21 cellular contexts compared by ENCODE assay signal in the genomic region with DNA sequence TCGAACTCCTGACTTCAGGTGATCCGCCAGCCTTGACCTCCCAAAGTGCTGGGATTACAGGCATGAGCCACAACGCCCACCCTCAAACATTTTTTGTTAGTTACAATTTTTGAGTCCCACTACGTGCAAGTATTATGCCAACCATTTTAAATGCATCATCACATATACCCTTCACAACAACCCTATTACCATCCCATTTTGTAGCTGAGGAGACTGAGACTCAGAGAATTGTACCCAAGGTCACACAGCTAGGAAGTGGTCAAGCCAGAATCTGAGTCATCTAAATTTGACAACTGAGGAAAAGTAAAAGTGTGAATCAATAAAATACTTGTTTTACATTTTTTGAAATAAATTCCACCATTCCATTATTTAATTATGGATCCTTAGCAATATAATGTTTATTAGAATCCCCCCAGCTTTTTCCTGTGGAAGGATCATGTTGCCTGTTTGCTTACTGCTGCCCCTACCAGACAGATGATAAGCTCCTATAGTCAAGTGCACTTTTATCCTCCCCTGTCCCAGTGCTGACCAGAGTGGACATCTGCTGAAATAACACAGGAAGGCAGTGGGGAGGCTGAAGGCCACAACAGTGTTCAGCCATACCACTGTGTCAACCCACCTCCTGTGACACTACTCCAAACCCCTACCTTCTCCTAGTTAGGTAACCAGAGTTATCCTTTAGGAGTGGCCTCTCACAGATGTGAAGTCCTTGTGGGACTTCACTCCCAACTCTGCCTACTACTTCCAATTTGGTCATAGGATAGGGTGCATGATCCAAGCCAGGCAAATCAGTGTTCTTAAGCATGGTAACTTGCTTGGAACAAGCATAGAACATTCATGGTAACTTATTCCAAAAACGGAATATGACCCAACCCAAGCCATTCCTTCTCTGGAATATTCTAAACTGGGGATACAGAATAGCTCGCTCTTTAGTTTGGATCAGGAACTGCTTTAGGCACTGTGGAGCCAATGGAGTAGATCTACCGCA. TPM values are rescaled to one million over a fixed set of nuclear protein-coding genes. Genes with fewer than 3 reads are reported as not detected.
A peak's percentile ranks its signal among the peaks of the same experiment; 100 is the strongest.
DNase-seq lines count a peak whose midpoint lies in the region; ATAC-seq, FAIRE-seq and TF ChIP-seq lines count a peak whose summit lies in the region.
"Had no signal": no experiment of that assay in that cellular context is flagged by ENCODE, and none has a peak within 500 bp of the region (broad histone marks: within the 10 kb centered on the region; RNA-seq: fewer than 3 reads in every experiment).

No MANE protein-coding gene starts in this region.

- in situ Hi-C loops in HepG2 (cut with HindIII; ENCODE audit: extremely low pct_ligation_motif_present, low pct_unique_long_range_greater_than_20kb): no loop called here

- H3K4me1 Mint-ChIP-seq in activated CD4-positive, alpha-beta T cell treated with anti-CD3 and anti-CD28 coated beads for 36 hours: peaks cover 5% of the 10 kb centered on the region
- peaks cover 23 to 56% (median 44%) of the 10 kb centered on the region in 4 donors for H3K4me1 Mint-ChIP-seq in naive thymus-derived CD8-positive, alpha-beta T cell

- TF ChIP-seq EP300 in HepG2 (IDR thresholded peaks at IDR 0.05; ENCODE audit: low read depth in 2 of 2, low read length in 2 of 2) (no peak), HepG2 (CRISPR knock-in tag; IDR thresholded peaks at IDR 0.05; ENCODE audit: borderline replicate concordance) (no peak), suprapubic skin (IDR thresholded peaks at IDR 0.05) (no peak)

- H3K9me3 ChIP-seq in HepG2 (ENCODE audit: low read length) (no peaks in the 10 kb centered on the region), right lobe of liver (no peaks in the 10 kb centered on the region), suprapubic skin (no peaks in the 10 kb centered on the region)
- H3K9me3 ChIP-seq: BLaER1 had no signal

- no peak overlapping the region for H3K4me2 ChIP-seq in HepG2 (ENCODE audit: low read depth, low read length)
- H3K4me2 ChIP-seq: BLaER1 had no signal

- FAIRE-seq in HepG2 (lab: Jason Lieb, UNC): no peak
- FAIRE-seq: G401.6, GM12892, H1, RCC 7860 had no signal

- no peak for TF ChIP-seq RAD21 in HepG2 (CRISPR knock-in tag; IDR thresholded peaks at IDR 0.05)

- H3K27ac ChIP-seq in HepG2 (ENCODE audit: extremely low read length, insufficient read depth, low read length): no peak overlapping the region
- H3K27ac ChIP-seq in right lobe of liver: no peak overlapping the region
- no peak overlapping the region for H3K27ac ChIP-seq in suprapubic skin
- H3K27ac ChIP-seq: BLaER1 had no signal

- H3K27ac Mint-ChIP-seq in activated CD4-positive, alpha-beta T cell treated with anti-CD3 and anti-CD28 coated beads for 36 hours: peak overlapping the region; percentile 29
- peak overlapping the region in 7 of 10 donors; percentile 14 to 85 (median 66) for H3K27ac Mint-ChIP-seq in naive thymus-derived CD8-positive, alpha-beta T cell

- H3K4me1 ChIP-seq in HepG2 (ENCODE audit: insufficient read depth, low read length) (peaks cover 15% of the 10 kb centered on the region; the same call in 1 of the 2 replicates), right lobe of liver (peaks cover 0 to 5% (median 0%) of the 10 kb centered on the region in 4 donors), suprapubic skin (peaks cover 5% of the 10 kb centered on the region)
- H3K4me1 ChIP-seq: BLaER1 had no signal

- no TSS peak for BruUV-seq in HepG2 (replicated peaks; lab: Mats Ljungman, UMichigan)

- no peak for DNase-seq in activated CD4-positive, alpha-beta T cell treated with anti-CD3 and anti-CD28 coated beads for 36 hours
- DNase-seq in activated CD4-positive, alpha-beta T cell treated with anti-CD3 and anti-CD28 coated beads for 1 hour: no peak
- DNase-seq in HepG2 (ENCODE audit: low spot score) (no peak), right lobe of liver (no peak), suprapubic skin (ENCODE audit: low spot score in 2 of 2) (no peak)
- no peak for DNase-seq in naive thymus-derived CD8-positive, alpha-beta T cell
- DNase-seq in activated T-cell treated with anti-CD3 and anti-CD28 coated beads, Interleukin-2, amount 50 U/mL, for 1 hour: no peak
- DNase-seq: ACHN, IMR-90, Kasumi-1, NCI-H1694 treated with DMSO at 0.1 percent for 48 hours, NCI-H2081 treated with DMSO at 0.1 percent for 48 hours, NCI-H446, NCI-H526 had no signal

- H2AFZ ChIP-seq in HepG2 (ENCODE audit: low read length): no peak overlapping the region

- TF ChIP-seq CTCF in HepG2 (CRISPR knock-in tag; IDR thresholded peaks at IDR 0.05): no peak
- TF ChIP-seq CTCF in right lobe of liver (IDR thresholded peaks at IDR 0.05): no peak
- TF ChIP-seq CTCF in suprapubic skin (IDR thresholded peaks at IDR 0.05): no peak

- H3K9me3 Mint-ChIP-seq in activated CD4-positive, alpha-beta T cell treated with anti-CD3 and anti-CD28 coated beads for 36 hours (ENCODE audit: low read depth): no peaks in the 10 kb centered on the region
- H3K9me3 Mint-ChIP-seq in naive thymus-derived CD8-positive, alpha-beta T cell: no peaks in the 10 kb centered on the region

- no peak for ATAC-seq in activated CD4-positive, alpha-beta T cell treated with anti-CD3 and anti-CD28 coated beads for 36 hours
- ATAC-seq in HepG2 (no peak), right lobe of liver (no peak), GM19452 (IDR thresholded peaks at IDR 0.05; ENCODE audit: unreplicated experiment) (no peak)
- no peak for ATAC-seq in naive thymus-derived CD8-positive, alpha-beta T cell
- ATAC-seq: HCT116 had no signal

- CTCF ChIA-PET in activated CD4-positive, alpha-beta T cell treated with anti-CD3 and anti-CD28 coated beads for 36 hours (lab: Charles Lee): interaction anchor here (0.6 kb wide), 1 partner anchor 844 kb away, joined by 3 read pairs; no protein-coding TSS in a partner anchor
- CTCF ChIA-PET in HepG2 (lab: Yijun Ruan, JAX; ENCODE audit: low intra/inter-chr PET ratio, low total read pairs): no interaction called here

- H3K36me3 Mint-ChIP-seq in activated CD4-positive, alpha-beta T cell treated with anti-CD3 and anti-CD28 coated beads for 36 hours (ENCODE audit: low read depth): no peaks in the 10 kb centered on the region
- peaks cover 0 to 8% (median 1%) of the 10 kb centered on the region in 3 donors for H3K36me3 Mint-ChIP-seq in naive thymus-derived CD8-positive, alpha-beta T cell

- H3K4me3 ChIP-seq in HepG2 (replicated peaks in 1 of 3; ENCODE audit: insufficient read depth in 1 of 3, low read depth in 2 of 3, low read length in 3 of 3): no peak overlapping the region
- H3K4me3 ChIP-seq in right lobe of liver: no peak overlapping the region
- no peak overlapping the region for H3K4me3 ChIP-seq in suprapubic skin
- H3K4me3 ChIP-seq: BLaER1 had no signal

- H3K4me3 Mint-ChIP-seq in activated CD4-positive, alpha-beta T cell treated with anti-CD3 and anti-CD28 coated beads for 36 hours: no peak overlapping the region
- H3K4me3 Mint-ChIP-seq in naive thymus-derived CD8-positive, alpha-beta T cell: no peak overlapping the region

- H3K27me3 ChIP-seq in HepG2 (ENCODE audit: control insufficient read depth in 1 of 2, insufficient read depth in 2 of 2, low read length in 2 of 2) (no peaks in the 10 kb centered on the region), right lobe of liver (no peaks in the 10 kb centered on the region), suprapubic skin (no peaks in the 10 kb centered on the region)
- H3K27me3 ChIP-seq: BLaER1 had no signal

- H4K20me1 ChIP-seq in HepG2 (ENCODE audit: insufficient read depth, low read length): no peaks in the 10 kb centered on the region
- H4K20me1 ChIP-seq: BLaER1 had no signal

- no peaks in the 10 kb centered on the region for H3K79me2 ChIP-seq in HepG2 (ENCODE audit: insufficient read depth, low read length)

- no peak overlapping the region for H3K9ac ChIP-seq in HepG2 (ENCODE audit: insufficient read depth, low read depth, low read length)
- H3K9ac ChIP-seq: BLaER1 had no signal

- intact Hi-C loops in activated CD4-positive, alpha-beta T cell treated with anti-CD3 and anti-CD28 coated beads for 36 hours (cut with DNase I, micrococcal nuclease): no loop called here
- intact Hi-C loops in HepG2 (cut with micrococcal nuclease; ENCODE audit: unreplicated experiment): no loop called here
- intact Hi-C loops in right lobe of liver (cut with DNase I): no loop called here

- 93% methylated on average over 7 of the region's 7 CpGs for WGBS in HepG2 (ENCODE audit: low lambda C conversion rate)
- WGBS in right lobe of liver (ENCODE audit: insufficient coverage, low coverage, low lambda C conversion rate, missing lambda C conversion rate): 90% methylated on average over 7 of the region's 7 CpGs
- WGBS in suprapubic skin: 94% methylated on average over 7 of the region's 7 CpGs

- no peaks in the 10 kb centered on the region for H3K36me3 ChIP-seq in HepG2 (replicated peaks in 1 of 2; ENCODE audit: control insufficient read depth in 1 of 2, insufficient read depth in 2 of 2, low read length in 2 of 2)
- H3K36me3 ChIP-seq in right lobe of liver: no peaks in the 10 kb centered on the region
- H3K36me3 ChIP-seq in suprapubic skin: no peaks in the 10 kb centered on the region
- H3K36me3 ChIP-seq: BLaER1 had no signal

- H3K27me3 Mint-ChIP-seq in activated CD4-positive, alpha-beta T cell treated with anti-CD3 and anti-CD28 coated beads for 36 hours: no peaks in the 10 kb centered on the region
- no peaks in the 10 kb centered on the region for H3K27me3 Mint-ChIP-seq in naive thymus-derived CD8-positive, alpha-beta T cell

- POLR2A ChIA-PET in activated CD4-positive, alpha-beta T cell treated with anti-CD3 and anti-CD28 coated beads for 36 hours (lab: Charles Lee): no interaction called here
- POLR2A ChIA-PET in HepG2 (lab: Yijun Ruan, JAX): interaction anchor here (0.6 to 0.9 kb wide), 2 partner anchors 28 to 77 kb away, joined by 3 read pairs; partner anchors contain the start of gene PRKAR2A
- POLR2A ChIA-PET in naive thymus-derived CD8-positive, alpha-beta T cell (lab: Charles Lee): interaction anchor here (1.4 kb wide), 1 partner anchor 28 kb away, joined by 6 read pairs; the partner anchor contains the start of gene PRKAR2A

- TF ChIP-seq POLR2A in HepG2 (IDR thresholded peaks at IDR 0.05; ENCODE audit: insufficient read depth in 1 of 2, low read depth in 2 of 2, low read length in 2 of 2) (no peak), right lobe of liver (IDR thresholded peaks at IDR 0.05) (no peak), suprapubic skin (IDR thresholded peaks at IDR 0.05) (no peak)

RNA-seq across cellular contexts. Expression of gene PRKAR2A, which starts 28.1 kb away (rescaled TPM):
- 10 to 100 TPM; 28.7 to 35.2 TPM for total RNA-seq in activated CD4-positive, alpha-beta T cell treated with anti-CD3 and anti-CD28 coated beads for 36 hours
- total RNA-seq in HepG2 (2016; rRNA removed; fragmentation: Illumina TruSeq; extraction: Trizol): 29.2 and 38.5 TPM in 2 replicates
- 5.1 and 6.7 TPM in 2 replicates for total RNA-seq in HepG2 (2016; cell fraction: cytosol; rRNA removed; fragmentation: Illumina TruSeq; extraction: Trizol; ENCODE audit: low read depth)
- 28.1 and 39.0 TPM in 2 replicates for total RNA-seq in HepG2 (2016; cell fraction: insoluble cytoplasmic fraction; rRNA removed; fragmentation: Illumina TruSeq; extraction: Trizol)
- total RNA-seq in HepG2 (2016; cell fraction: membrane; rRNA removed; fragmentation: Illumina TruSeq; extraction: Trizol): 12.7 and 13.3 TPM in 2 replicates
- total RNA-seq in HepG2 (2016; cell fraction: nucleus; rRNA removed; fragmentation: Illumina TruSeq; extraction: Trizol): 18.0 and 20.8 TPM in 2 replicates
- 9.1 and 11.8 TPM in 2 replicates for polyA plus RNA-seq in HepG2 (2011; rRNA removed)
- polyA plus RNA-seq in HepG2 (2011; cell fraction: cytosol; rRNA removed): 5.6 and 8.1 TPM in 2 replicates
- 4.1 and 4.4 TPM in 2 replicates for polyA plus RNA-seq in HepG2 (2011; cell fraction: nucleus; rRNA removed)
- polyA plus RNA-seq in HepG2 (2012): 14.4 and 14.6 TPM in 2 replicates
- polyA plus RNA-seq in HepG2 (2016; cell fraction: cytosol; fragmentation: Illumina TruSeq; extraction: Trizol; ENCODE audit: low read depth): 1.0 and 1.3 TPM in 2 replicates
- polyA plus RNA-seq in HepG2 (2016; cell fraction: insoluble cytoplasmic fraction; fragmentation: Illumina TruSeq; extraction: Trizol; ENCODE audit: low read depth): 27.9 and 28.4 TPM in 2 replicates
- 4.9 and 5.0 TPM in 2 replicates for polyA plus RNA-seq in HepG2 (2016; cell fraction: membrane; fragmentation: Illumina TruSeq; extraction: Trizol; ENCODE audit: low read depth)
- 15.1 and 15.3 TPM in 2 replicates for polyA plus RNA-seq in HepG2 (2016; cell fraction: nucleus; fragmentation: Illumina TruSeq; extraction: Trizol; ENCODE audit: insufficient read depth, low read depth)
- 29.5 and 64.7 TPM in 2 replicates for polyA minus RNA-seq in HepG2 (2011; rRNA and poly(A)+ RNA removed; ENCODE audit: low replicate concordance)
- polyA minus RNA-seq in HepG2 (2011; cell fraction: cytosol; rRNA and poly(A)+ RNA removed): 17.3 and 27.1 TPM in 2 replicates
- polyA minus RNA-seq in HepG2 (2011; cell fraction: nucleus; rRNA and poly(A)+ RNA removed): 5.5 and 6.2 TPM in 2 replicates
- total RNA-seq in right lobe of liver: 10 to 100 TPM; 21.9 to 31.1 (median 27.2) TPM
- total RNA-seq in naive thymus-derived CD8-positive, alpha-beta T cell: 10 to 100 TPM; 37.3 to 40.5 TPM
- polyA plus RNA-seq in naive thymus-derived CD8-positive, alpha-beta T cell: 10 to 100 TPM; 10.3 to 14.0 (median 11.0) TPM
- total RNA-seq in suprapubic skin: 10 to 100 TPM; 24.9 to 34.5 (median 29.5) TPM
